In the genomic region with DNA sequence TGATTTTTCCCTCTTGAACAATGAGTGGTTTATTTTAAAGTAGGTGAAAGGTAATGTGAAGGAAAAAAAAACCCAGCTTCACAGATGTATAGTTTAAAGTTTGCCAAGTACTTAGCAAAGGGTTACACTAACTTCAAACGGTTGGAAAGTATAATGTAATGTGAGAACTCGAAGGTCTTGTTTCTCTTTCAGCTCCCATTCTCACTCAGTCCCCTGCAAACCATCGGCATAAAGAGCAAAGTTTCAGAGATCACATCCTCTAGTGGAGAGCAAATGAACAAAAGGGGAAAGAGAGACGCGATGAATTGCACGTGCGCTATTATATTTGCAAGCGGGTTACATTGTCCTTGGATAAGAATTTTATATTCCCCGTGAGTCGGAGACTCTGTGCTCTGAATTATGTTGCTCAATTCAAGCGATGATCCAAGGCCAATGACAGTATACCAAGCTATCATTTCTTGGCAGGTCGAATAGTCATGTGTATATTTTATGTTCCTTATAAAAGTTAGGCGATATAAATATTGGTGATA, we compare ENCODE assay signal across 1 cellular context.
TF ChIP-seq lines count a peak whose summit lies in the region.

No MANE protein-coding gene starts in this region.

TF ChIP-seq in HepG2, 621 proteins besides CTCF, POLR2A, EP300 and RAD21 (continued from another document and continues in another):
- TF ChIP-seq ZBTB7B (CRISPR knock-in tag; IDR thresholded peaks at IDR 0.05) (peak; percentile 22; the same call in 1 of the 2 replicates), FOXA3 (CRISPR knock-in tag; IDR thresholded peaks at IDR 0.05) (peak; percentile 76), MIER2 (CRISPR knock-in tag; IDR thresholded peaks at IDR 0.05) (peak; percentile 67; the same call in 1 of the 2 replicates), PAF1 (CRISPR knock-in tag; IDR thresholded peaks at IDR 0.05) (no peak), ZNF501 (CRISPR knock-in tag; IDR thresholded peaks at IDR 0.05) (no peak), SIX1 (CRISPR knock-in tag; IDR thresholded peaks at IDR 0.05; ENCODE audit: borderline replicate concordance) (peak; percentile 99), IKZF4 (CRISPR knock-in tag; IDR thresholded peaks at IDR 0.05; ENCODE audit: borderline replicate concordance, low read depth, not compliant biosample characterization) (peak; percentile 15), RFXAP (CRISPR knock-in tag; IDR thresholded peaks at IDR 0.05; ENCODE audit: borderline replicate concordance) (peak; percentile 76; the same call in 1 of the 2 replicates), CAMTA2 (CRISPR knock-in tag; IDR thresholded peaks at IDR 0.05; ENCODE audit: borderline replicate concordance) (no peak), KLF6 (CRISPR knock-in tag; IDR thresholded peaks at IDR 0.05) (no peak), TBX3 (IDR thresholded peaks at IDR 0.05; ENCODE audit: borderline replicate concordance) (peak; percentile 52; the same call in 1 of the 2 replicates), ZNF136 (CRISPR knock-in tag; IDR thresholded peaks at IDR 0.05; ENCODE audit: low read depth) (no peak), ZNF335 (CRISPR knock-in tag; IDR thresholded peaks at IDR 0.05) (no peak), SAP130 (CRISPR knock-in tag; IDR thresholded peaks at IDR 0.05; ENCODE audit: low read depth) (peak; percentile 74), GZF1 (CRISPR knock-in tag; IDR thresholded peaks at IDR 0.05) (no peak), FOXK2 (IDR thresholded peaks at IDR 0.05) (peak; percentile 85), RXRA (CRISPR knock-in tag; IDR thresholded peaks at IDR 0.05) (peak; percentile 63; the same call in 1 of the 2 replicates), ZNF556 (CRISPR knock-in tag; IDR thresholded peaks at IDR 0.05; ENCODE audit: borderline replicate concordance) (no peak), ADNP (CRISPR knock-in tag; IDR thresholded peaks at IDR 0.05) (no peak), XBP1 (CRISPR knock-in tag; IDR thresholded peaks at IDR 0.05) (no peak), ZC3H13 (CRISPR knock-in tag; IDR thresholded peaks at IDR 0.05) (no peak), MAFG (CRISPR knock-in tag; IDR thresholded peaks at IDR 0.05) (no peak), ZNF138 (CRISPR knock-in tag; IDR thresholded peaks at IDR 0.05; ENCODE audit: low read depth) (no peak), ZBTB8A (CRISPR knock-in tag; IDR thresholded peaks at IDR 0.05; ENCODE audit: borderline replicate concordance, low read depth) (no peak)
- TF ChIP-seq, protein P1, sequence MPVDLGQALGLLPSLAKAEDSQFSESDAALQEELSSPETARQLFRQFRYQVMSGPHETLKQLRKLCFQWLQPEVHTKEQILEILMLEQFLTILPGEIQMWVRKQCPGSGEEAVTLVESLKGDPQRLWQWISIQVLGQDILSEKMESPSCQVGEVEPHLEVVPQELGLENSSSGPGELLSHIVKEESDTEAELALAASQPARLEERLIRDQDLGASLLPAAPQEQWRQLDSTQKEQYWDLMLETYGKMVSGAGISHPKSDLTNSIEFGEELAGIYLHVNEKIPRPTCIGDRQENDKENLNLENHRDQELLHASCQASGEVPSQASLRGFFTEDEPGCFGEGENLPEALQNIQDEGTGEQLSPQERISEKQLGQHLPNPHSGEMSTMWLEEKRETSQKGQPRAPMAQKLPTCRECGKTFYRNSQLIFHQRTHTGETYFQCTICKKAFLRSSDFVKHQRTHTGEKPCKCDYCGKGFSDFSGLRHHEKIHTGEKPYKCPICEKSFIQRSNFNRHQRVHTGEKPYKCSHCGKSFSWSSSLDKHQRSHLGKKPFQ (CRISPR knock-in tag; IDR thresholded peaks at IDR 0.05; ENCODE audit: insufficient replicate concordance) = peak; percentile 70
- TF ChIP-seq, protein P2, sequence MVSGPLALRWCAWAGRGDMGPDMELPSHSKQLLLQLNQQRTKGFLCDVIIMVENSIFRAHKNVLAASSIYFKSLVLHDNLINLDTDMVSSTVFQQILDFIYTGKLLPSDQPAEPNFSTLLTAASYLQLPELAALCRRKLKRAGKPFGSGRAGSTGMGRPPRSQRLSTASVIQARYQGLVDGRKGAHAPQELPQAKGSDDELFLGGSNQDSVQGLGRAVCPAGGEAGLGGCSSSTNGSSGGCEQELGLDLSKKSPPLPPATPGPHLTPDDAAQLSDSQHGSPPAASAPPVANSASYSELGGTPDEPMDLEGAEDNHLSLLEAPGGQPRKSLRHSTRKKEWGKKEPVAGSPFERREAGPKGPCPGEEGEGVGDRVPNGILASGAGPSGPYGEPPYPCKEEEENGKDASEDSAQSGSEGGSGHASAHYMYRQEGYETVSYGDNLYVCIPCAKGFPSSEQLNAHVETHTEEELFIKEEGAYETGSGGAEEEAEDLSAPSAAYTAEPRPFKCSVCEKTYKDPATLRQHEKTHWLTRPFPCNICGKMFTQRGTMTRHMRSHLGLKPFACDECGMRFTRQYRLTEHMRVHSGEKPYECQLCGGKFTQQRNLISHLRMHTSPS (CRISPR knock-in tag; IDR thresholded peaks at IDR 0.05; ENCODE audit: low read depth) = no peak
- TF ChIP-seq, protein P3, sequence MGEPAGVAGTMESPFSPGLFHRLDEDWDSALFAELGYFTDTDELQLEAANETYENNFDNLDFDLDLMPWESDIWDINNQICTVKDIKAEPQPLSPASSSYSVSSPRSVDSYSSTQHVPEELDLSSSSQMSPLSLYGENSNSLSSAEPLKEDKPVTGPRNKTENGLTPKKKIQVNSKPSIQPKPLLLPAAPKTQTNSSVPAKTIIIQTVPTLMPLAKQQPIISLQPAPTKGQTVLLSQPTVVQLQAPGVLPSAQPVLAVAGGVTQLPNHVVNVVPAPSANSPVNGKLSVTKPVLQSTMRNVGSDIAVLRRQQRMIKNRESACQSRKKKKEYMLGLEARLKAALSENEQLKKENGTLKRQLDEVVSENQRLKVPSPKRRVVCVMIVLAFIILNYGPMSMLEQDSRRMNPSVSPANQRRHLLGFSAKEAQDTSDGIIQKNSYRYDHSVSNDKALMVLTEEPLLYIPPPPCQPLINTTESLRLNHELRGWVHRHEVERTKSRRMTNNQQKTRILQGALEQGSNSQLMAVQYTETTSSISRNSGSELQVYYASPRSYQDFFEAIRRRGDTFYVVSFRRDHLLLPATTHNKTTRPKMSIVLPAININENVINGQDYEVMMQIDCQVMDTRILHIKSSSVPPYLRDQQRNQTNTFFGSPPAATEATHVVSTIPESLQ (CRISPR knock-in tag; conservative IDR thresholded peaks at IDR 0.05) = no peak
- TF ChIP-seq, protein P4, sequence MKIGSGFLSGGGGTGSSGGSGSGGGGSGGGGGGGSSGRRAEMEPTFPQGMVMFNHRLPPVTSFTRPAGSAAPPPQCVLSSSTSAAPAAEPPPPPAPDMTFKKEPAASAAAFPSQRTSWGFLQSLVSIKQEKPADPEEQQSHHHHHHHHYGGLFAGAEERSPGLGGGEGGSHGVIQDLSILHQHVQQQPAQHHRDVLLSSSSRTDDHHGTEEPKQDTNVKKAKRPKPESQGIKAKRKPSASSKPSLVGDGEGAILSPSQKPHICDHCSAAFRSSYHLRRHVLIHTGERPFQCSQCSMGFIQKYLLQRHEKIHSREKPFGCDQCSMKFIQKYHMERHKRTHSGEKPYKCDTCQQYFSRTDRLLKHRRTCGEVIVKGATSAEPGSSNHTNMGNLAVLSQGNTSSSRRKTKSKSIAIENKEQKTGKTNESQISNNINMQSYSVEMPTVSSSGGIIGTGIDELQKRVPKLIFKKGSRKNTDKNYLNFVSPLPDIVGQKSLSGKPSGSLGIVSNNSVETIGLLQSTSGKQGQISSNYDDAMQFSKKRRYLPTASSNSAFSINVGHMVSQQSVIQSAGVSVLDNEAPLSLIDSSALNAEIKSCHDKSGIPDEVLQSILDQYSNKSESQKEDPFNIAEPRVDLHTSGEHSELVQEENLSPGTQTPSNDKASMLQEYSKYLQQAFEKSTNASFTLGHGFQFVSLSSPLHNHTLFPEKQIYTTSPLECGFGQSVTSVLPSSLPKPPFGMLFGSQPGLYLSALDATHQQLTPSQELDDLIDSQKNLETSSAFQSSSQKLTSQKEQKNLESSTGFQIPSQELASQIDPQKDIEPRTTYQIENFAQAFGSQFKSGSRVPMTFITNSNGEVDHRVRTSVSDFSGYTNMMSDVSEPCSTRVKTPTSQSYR (CRISPR knock-in tag; IDR thresholded peaks at IDR 0.05; ENCODE audit: borderline replicate concordance) = peak; percentile 38; the same call in 1 of the 2 replicates
- TF ChIP-seq, protein P5, sequence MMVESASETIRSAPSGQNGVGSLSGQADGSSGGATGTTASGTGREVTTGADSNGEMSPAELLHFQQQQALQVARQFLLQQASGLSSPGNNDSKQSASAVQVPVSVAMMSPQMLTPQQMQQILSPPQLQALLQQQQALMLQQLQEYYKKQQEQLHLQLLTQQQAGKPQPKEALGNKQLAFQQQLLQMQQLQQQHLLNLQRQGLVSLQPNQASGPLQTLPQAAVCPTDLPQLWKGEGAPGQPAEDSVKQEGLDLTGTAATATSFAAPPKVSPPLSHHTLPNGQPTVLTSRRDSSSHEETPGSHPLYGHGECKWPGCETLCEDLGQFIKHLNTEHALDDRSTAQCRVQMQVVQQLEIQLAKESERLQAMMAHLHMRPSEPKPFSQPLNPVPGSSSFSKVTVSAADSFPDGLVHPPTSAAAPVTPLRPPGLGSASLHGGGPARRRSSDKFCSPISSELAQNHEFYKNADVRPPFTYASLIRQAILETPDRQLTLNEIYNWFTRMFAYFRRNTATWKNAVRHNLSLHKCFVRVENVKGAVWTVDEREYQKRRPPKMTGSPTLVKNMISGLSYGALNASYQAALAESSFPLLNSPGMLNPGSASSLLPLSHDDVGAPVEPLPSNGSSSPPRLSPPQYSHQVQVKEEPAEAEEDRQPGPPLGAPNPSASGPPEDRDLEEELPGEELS (CRISPR knock-in tag; IDR thresholded peaks at IDR 0.05) = peak; percentile 88
- TF ChIP-seq, protein P6, sequence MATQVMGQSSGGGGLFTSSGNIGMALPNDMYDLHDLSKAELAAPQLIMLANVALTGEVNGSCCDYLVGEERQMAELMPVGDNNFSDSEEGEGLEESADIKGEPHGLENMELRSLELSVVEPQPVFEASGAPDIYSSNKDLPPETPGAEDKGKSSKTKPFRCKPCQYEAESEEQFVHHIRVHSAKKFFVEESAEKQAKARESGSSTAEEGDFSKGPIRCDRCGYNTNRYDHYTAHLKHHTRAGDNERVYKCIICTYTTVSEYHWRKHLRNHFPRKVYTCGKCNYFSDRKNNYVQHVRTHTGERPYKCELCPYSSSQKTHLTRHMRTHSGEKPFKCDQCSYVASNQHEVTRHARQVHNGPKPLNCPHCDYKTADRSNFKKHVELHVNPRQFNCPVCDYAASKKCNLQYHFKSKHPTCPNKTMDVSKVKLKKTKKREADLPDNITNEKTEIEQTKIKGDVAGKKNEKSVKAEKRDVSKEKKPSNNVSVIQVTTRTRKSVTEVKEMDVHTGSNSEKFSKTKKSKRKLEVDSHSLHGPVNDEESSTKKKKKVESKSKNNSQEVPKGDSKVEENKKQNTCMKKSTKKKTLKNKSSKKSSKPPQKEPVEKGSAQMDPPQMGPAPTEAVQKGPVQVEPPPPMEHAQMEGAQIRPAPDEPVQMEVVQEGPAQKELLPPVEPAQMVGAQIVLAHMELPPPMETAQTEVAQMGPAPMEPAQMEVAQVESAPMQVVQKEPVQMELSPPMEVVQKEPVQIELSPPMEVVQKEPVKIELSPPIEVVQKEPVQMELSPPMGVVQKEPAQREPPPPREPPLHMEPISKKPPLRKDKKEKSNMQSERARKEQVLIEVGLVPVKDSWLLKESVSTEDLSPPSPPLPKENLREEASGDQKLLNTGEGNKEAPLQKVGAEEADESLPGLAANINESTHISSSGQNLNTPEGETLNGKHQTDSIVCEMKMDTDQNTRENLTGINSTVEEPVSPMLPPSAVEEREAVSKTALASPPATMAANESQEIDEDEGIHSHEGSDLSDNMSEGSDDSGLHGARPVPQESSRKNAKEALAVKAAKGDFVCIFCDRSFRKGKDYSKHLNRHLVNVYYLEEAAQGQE (IDR thresholded peaks at IDR 0.05; ENCODE audit: borderline replicate concordance in 1 of 2, low read depth in 1 of 2, low read length in 2 of 2) = peak in 1 of 2 experiments; percentile 29; a peak in 1 of 4 replicates
- TF ChIP-seq, protein P7, sequence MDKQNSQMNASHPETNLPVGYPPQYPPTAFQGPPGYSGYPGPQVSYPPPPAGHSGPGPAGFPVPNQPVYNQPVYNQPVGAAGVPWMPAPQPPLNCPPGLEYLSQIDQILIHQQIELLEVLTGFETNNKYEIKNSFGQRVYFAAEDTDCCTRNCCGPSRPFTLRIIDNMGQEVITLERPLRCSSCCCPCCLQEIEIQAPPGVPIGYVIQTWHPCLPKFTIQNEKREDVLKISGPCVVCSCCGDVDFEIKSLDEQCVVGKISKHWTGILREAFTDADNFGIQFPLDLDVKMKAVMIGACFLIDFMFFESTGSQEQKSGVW (CRISPR knock-in tag; IDR thresholded peaks at IDR 0.05; ENCODE audit: borderline replicate concordance) = no peak
- TF ChIP-seq, protein P8, sequence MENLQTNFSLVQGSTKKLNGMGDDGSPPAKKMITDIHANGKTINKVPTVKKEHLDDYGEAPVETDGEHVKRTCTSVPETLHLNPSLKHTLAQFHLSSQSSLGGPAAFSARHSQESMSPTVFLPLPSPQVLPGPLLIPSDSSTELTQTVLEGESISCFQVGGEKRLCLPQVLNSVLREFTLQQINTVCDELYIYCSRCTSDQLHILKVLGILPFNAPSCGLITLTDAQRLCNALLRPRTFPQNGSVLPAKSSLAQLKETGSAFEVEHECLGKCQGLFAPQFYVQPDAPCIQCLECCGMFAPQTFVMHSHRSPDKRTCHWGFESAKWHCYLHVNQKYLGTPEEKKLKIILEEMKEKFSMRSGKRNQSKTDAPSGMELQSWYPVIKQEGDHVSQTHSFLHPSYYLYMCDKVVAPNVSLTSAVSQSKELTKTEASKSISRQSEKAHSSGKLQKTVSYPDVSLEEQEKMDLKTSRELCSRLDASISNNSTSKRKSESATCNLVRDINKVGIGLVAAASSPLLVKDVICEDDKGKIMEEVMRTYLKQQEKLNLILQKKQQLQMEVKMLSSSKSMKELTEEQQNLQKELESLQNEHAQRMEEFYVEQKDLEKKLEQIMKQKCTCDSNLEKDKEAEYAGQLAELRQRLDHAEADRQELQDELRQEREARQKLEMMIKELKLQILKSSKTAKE (CRISPR knock-in tag; IDR thresholded peaks at IDR 0.05; ENCODE audit: borderline replicate concordance) = peak; percentile 43; the same call in 1 of the 2 replicates
- TF ChIP-seq, protein P9, sequence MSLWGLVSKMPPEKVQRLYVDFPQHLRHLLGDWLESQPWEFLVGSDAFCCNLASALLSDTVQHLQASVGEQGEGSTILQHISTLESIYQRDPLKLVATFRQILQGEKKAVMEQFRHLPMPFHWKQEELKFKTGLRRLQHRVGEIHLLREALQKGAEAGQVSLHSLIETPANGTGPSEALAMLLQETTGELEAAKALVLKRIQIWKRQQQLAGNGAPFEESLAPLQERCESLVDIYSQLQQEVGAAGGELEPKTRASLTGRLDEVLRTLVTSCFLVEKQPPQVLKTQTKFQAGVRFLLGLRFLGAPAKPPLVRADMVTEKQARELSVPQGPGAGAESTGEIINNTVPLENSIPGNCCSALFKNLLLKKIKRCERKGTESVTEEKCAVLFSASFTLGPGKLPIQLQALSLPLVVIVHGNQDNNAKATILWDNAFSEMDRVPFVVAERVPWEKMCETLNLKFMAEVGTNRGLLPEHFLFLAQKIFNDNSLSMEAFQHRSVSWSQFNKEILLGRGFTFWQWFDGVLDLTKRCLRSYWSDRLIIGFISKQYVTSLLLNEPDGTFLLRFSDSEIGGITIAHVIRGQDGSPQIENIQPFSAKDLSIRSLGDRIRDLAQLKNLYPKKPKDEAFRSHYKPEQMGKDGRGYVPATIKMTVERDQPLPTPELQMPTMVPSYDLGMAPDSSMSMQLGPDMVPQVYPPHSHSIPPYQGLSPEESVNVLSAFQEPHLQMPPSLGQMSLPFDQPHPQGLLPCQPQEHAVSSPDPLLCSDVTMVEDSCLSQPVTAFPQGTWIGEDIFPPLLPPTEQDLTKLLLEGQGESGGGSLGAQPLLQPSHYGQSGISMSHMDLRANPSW (CRISPR knock-in tag; IDR thresholded peaks at IDR 0.05; ENCODE audit: borderline replicate concordance) = peak; percentile 62
- TF ChIP-seq, protein P10, sequence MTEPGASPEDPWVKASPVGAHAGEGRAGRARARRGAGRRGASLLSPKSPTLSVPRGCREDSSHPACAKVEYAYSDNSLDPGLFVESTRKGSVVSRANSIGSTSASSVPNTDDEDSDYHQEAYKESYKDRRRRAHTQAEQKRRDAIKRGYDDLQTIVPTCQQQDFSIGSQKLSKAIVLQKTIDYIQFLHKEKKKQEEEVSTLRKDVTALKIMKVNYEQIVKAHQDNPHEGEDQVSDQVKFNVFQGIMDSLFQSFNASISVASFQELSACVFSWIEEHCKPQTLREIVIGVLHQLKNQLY (CRISPR knock-in tag; IDR thresholded peaks at IDR 0.05) = peak; percentile 55; the same call in 1 of the 2 replicates
